ENCODE assay signal across 8 cellular contexts in the genomic region with DNA sequence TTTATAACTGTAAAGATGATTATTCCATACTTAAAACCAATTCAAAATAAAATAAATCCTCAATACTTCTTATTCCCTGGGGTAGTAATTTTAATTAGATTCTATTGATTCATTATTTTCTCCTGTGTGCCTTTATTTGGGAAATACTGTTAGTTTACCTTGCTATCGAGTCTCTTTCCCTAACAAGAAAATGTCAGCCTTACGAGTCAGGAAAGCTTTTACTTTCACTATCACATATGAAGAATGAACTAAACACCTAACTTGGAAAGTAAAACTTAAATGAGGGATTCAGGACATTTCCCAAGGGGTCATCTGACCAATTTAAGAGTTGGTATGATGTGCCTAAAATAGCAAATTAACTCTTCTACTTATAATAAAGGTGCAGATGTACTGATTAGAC.
DNase-seq lines count a peak whose midpoint lies in the region; ATAC-seq, FAIRE-seq and TF ChIP-seq lines count a peak whose summit lies in the region.
"Not testable (repeated sequence)": the region's sequence is repeated elsewhere in the genome, so short reads cannot be mapped to it uniquely, and the experiment has no call there.

No MANE protein-coding gene starts in this region.

- CTCF ChIA-PET in A549 (lab: Yijun Ruan, JAX); T-cell (lab: Charles Lee); activated CD8-positive, alpha-beta memory T cell treated with anti-CD3 and anti-CD28 coated beads, Interleukin-2, amount 10 ng/mL, durations not matched to agents 7 days and 5 days (lab: Charles Lee); activated naive CD4-positive, alpha-beta T cell treated with anti-CD3 and anti-CD28 coated beads, Interleukin-2, amount 10 ng/mL, durations not matched to agents 7 days and 5 days (lab: Charles Lee): not testable (repeated sequence)

- H3K36me3 Mint-ChIP-seq in HFFc6 (ENCODE audit: low read depth); T-cell; activated CD8-positive, alpha-beta memory T cell treated with anti-CD3 and anti-CD28 coated beads, Interleukin-2, amount 10 ng/mL, durations not matched to agents 7 days and 5 days; activated naive CD4-positive, alpha-beta T cell treated with anti-CD3 and anti-CD28 coated beads, Interleukin-2, amount 10 ng/mL, durations not matched to agents 7 days and 5 days: not testable (repeated sequence)

- H3K27me3 Mint-ChIP-seq in HFFc6 (ENCODE audit: insufficient read depth), result peaks cover 49% of the 10 kb centered on the region
- H3K27me3 Mint-ChIP-seq in T-cell; activated naive CD4-positive, alpha-beta T cell treated with anti-CD3 and anti-CD28 coated beads, Interleukin-2, amount 10 ng/mL, durations not matched to agents 7 days and 5 days: not testable (repeated sequence)
- peaks cover 24% of the 10 kb centered on the region for H3K27me3 Mint-ChIP-seq in activated CD8-positive, alpha-beta memory T cell treated with anti-CD3 and anti-CD28 coated beads, Interleukin-2, amount 10 ng/mL, durations not matched to agents 7 days and 5 days

- TF ChIP-seq EP300 in A549 (IDR thresholded peaks at IDR 0.05); esophagus muscularis mucosa (IDR thresholded peaks at IDR 0.05): not testable (repeated sequence)

- intact Hi-C loops in esophagus muscularis mucosa (cut with DNase I); right lobe of liver (cut with DNase I): not testable (repeated sequence)

- not testable (repeated sequence) for TF ChIP-seq CTCF in A549 (IDR thresholded peaks at IDR 0.05); HFFc6 (IDR thresholded peaks at IDR 0.05); esophagus muscularis mucosa (IDR thresholded peaks at IDR 0.05); right lobe of liver (IDR thresholded peaks at IDR 0.05); thoracic aorta (IDR thresholded peaks at IDR 0.05)

- TF ChIP-seq RAD21 in A549 (conservative IDR thresholded peaks at IDR 0.05 in 1 of 2, IDR thresholded peaks at IDR 0.05 in 1 of 2), result not testable (repeated sequence)

- FAIRE-seq in A549 (lab: Jason Lieb, UNC), result not testable (repeated sequence)

- H3K27me3 ChIP-seq in esophagus muscularis mucosa; right lobe of liver; thoracic aorta (replicated peaks; ENCODE audit: insufficient read depth): not testable (repeated sequence)

- POLR2A ChIA-PET in A549 (lab: Yijun Ruan, JAX); T-cell (lab: Charles Lee): not testable (repeated sequence)

- DNase-seq in A549 (ENCODE audit: low read depth in 1 of 2, low spot score in 1 of 2); HFFc6; T-cell; activated CD8-positive, alpha-beta memory T cell treated with anti-CD3 and anti-CD28 coated beads, Interleukin-2, amount 10 ng/mL, durations not matched to agents 7 days and 5 days; activated naive CD4-positive, alpha-beta T cell treated with anti-CD3 and anti-CD28 coated beads, Interleukin-2, amount 10 ng/mL, durations not matched to agents 7 days and 5 days; esophagus muscularis mucosa (ENCODE audit: extremely low spot score); right lobe of liver; thoracic aorta (ENCODE audit: low spot score): not testable (repeated sequence)

- TF ChIP-seq POLR2A in A549 (IDR thresholded peaks at IDR 0.05; ENCODE audit: low read length); esophagus muscularis mucosa (IDR thresholded peaks at IDR 0.05; ENCODE audit: low read depth); right lobe of liver (IDR thresholded peaks at IDR 0.05): not testable (repeated sequence)

- 51% methylated on average over 2 of the region's 2 CpGs for WGBS in A549 (ENCODE audit: missing lambda C conversion rate)
- 44% methylated on average over 2 of the region's 2 CpGs for WGBS in esophagus muscularis mucosa
- WGBS in right lobe of liver (ENCODE audit: insufficient coverage, low coverage, low lambda C conversion rate, missing lambda C conversion rate), result 25% methylated on average over 2 of the region's 2 CpGs

- not testable (repeated sequence) for H3K4me1 Mint-ChIP-seq in HFFc6 (ENCODE audit: low read depth); activated CD8-positive, alpha-beta memory T cell treated with anti-CD3 and anti-CD28 coated beads, Interleukin-2, amount 10 ng/mL, durations not matched to agents 7 days and 5 days
- H3K4me1 Mint-ChIP-seq in T-cell, result peaks cover 18 to 26% (median 20%) of the 10 kb centered on the region in 3 donors
- peaks cover 25% of the 10 kb centered on the region for H3K4me1 Mint-ChIP-seq in activated naive CD4-positive, alpha-beta T cell treated with anti-CD3 and anti-CD28 coated beads, Interleukin-2, amount 10 ng/mL, durations not matched to agents 7 days and 5 days

- not testable (repeated sequence) for H3K27ac Mint-ChIP-seq in HFFc6; T-cell; activated CD8-positive, alpha-beta memory T cell treated with anti-CD3 and anti-CD28 coated beads, Interleukin-2, amount 10 ng/mL, durations not matched to agents 7 days and 5 days; activated naive CD4-positive, alpha-beta T cell treated with anti-CD3 and anti-CD28 coated beads, Interleukin-2, amount 10 ng/mL, durations not matched to agents 7 days and 5 days

- not testable (repeated sequence) for H3K4me3 ChIP-seq in A549
- H3K4me3 ChIP-seq in esophagus muscularis mucosa (peak overlapping the region in 2 of 4 donors; percentile 28 to 32), right lobe of liver (peak overlapping the region in 1 of 3 donors; percentile 5), thoracic aorta (peak overlapping the region; percentile 42)

- peaks cover 0 to 45% (median 35%) of the 10 kb centered on the region in 4 donors for H3K36me3 ChIP-seq in esophagus muscularis mucosa
- H3K36me3 ChIP-seq in right lobe of liver, result not testable (repeated sequence)
- H3K36me3 ChIP-seq in thoracic aorta, result peaks cover 14% of the 10 kb centered on the region

- H3K4me3 Mint-ChIP-seq in HFFc6 (peak overlapping the region; percentile 48), T-cell (peak overlapping the region in 2 of 3 donors; percentile 46 to 64)
- peak overlapping the region; percentile 10 for H3K4me3 Mint-ChIP-seq in activated CD8-positive, alpha-beta memory T cell treated with anti-CD3 and anti-CD28 coated beads, Interleukin-2, amount 10 ng/mL, durations not matched to agents 7 days and 5 days
- peak overlapping the region; percentile 13 for H3K4me3 Mint-ChIP-seq in activated naive CD4-positive, alpha-beta T cell treated with anti-CD3 and anti-CD28 coated beads, Interleukin-2, amount 10 ng/mL, durations not matched to agents 7 days and 5 days

- not testable (repeated sequence) for ATAC-seq in A549; T-cell (replicated peaks in 1 of 4); activated CD8-positive, alpha-beta memory T cell treated with anti-CD3 and anti-CD28 coated beads, Interleukin-2, amount 10 ng/mL, durations not matched to agents 7 days and 5 days; thoracic aorta (ENCODE audit: insufficient number of reproducible peaks, low FRiP score, low read depth)
- ATAC-seq in right lobe of liver, result peak; percentile 34 to 60 (median 46)

- H3K9me3 Mint-ChIP-seq in HFFc6; T-cell; activated CD8-positive, alpha-beta memory T cell treated with anti-CD3 and anti-CD28 coated beads, Interleukin-2, amount 10 ng/mL, durations not matched to agents 7 days and 5 days (ENCODE audit: low read depth); activated naive CD4-positive, alpha-beta T cell treated with anti-CD3 and anti-CD28 coated beads, Interleukin-2, amount 10 ng/mL, durations not matched to agents 7 days and 5 days: not testable (repeated sequence)

- H3K4me2 ChIP-seq in A549, result peak overlapping the region; percentile 20; the same call in 1 of the 3 replicates

- H3K9me3 ChIP-seq in A549, esophagus muscularis mucosa, right lobe of liver, thoracic aorta: not testable (repeated sequence)

- not testable (repeated sequence) for H3K27ac ChIP-seq in A549, right lobe of liver
- H3K27ac ChIP-seq in esophagus muscularis mucosa (replicated peaks in 1 of 4) (peak overlapping the region; percentile 69 to 77 (median 74)), thoracic aorta (peak overlapping the region; percentile 46 to 83)

- not testable (repeated sequence) for H3K4me1 ChIP-seq in A549, right lobe of liver
- H3K4me1 ChIP-seq in esophagus muscularis mucosa (peaks cover 36 to 44% (median 38%) of the 10 kb centered on the region in 4 donors), thoracic aorta (ENCODE audit: control insufficient read depth in 1 of 2, low read depth in 2 of 2) (peaks cover 29 to 55% of the 10 kb centered on the region in 2 donors)
